Comparison of ENCODE assay signal across 2 cellular contexts in genomic region chr7:116592445-116592844, GRCh38.
TF ChIP-seq lines count a peak whose summit lies in the region.

No MANE protein-coding gene starts in this region.

TF ChIP-seq in WTC11, 78 proteins besides CTCF, POLR2A, EP300 and RAD21 (continues in another document):
- TF ChIP-seq ARID4B (CRISPR knock-in tag; IDR thresholded peaks at IDR 0.05; ENCODE audit: borderline replicate concordance) (no peak), MLX (CRISPR knock-in tag; IDR thresholded peaks at IDR 0.05) (no peak), GABPB1 (CRISPR knock-in tag; IDR thresholded peaks at IDR 0.05) (no peak), STAT6 (CRISPR knock-in tag; conservative IDR thresholded peaks at IDR 0.05; ENCODE audit: low read depth) (no peak), ZBTB43 (CRISPR knock-in tag; IDR thresholded peaks at IDR 0.05) (no peak), PRDM15 (CRISPR knock-in tag; IDR thresholded peaks at IDR 0.05) (no peak), KAT7 (CRISPR knock-in tag; IDR thresholded peaks at IDR 0.05; ENCODE audit: borderline replicate concordance) (no peak), RORB (CRISPR knock-in tag; IDR thresholded peaks at IDR 0.05) (no peak)

TF ChIP-seq in HepG2, 621 proteins besides CTCF, POLR2A, EP300 and RAD21 (continued from another document):
- TF ChIP-seq MAZ (IDR thresholded peaks at IDR 0.05; ENCODE audit: borderline replicate concordance, low read depth, low read length): no peak
- no peak for TF ChIP-seq MAZ (CRISPR knock-in tag; IDR thresholded peaks at IDR 0.05; ENCODE audit: low read depth)
